Comparison of ENCODE assay signal across 22 cellular contexts in genomic region chr20:54431545-54431944, GRCh38. TPM values are rescaled to one million over a fixed set of nuclear protein-coding genes. Genes with fewer than 3 reads are reported as not detected.
DNase-seq lines count a peak whose midpoint lies in the region; ATAC-seq and TF ChIP-seq lines count a peak whose summit lies in the region.
"Had no signal": no experiment of that assay in that cellular context is flagged by ENCODE, and none has a peak within 500 bp of the region (broad histone marks: within the 10 kb centered on the region; RNA-seq: fewer than 3 reads in every experiment).

No MANE protein-coding gene starts in this region.

- H3K4me3 ChIP-seq in mucosa of descending colon, result no peak overlapping the region
- H3K4me3 ChIP-seq: right atrium auricular region, testis had no signal

- TF ChIP-seq CTCF in mucosa of descending colon (IDR thresholded peaks at IDR 0.05), result no peak

- no peaks in the 10 kb centered on the region for H3K9me3 ChIP-seq in mucosa of descending colon
- H3K9me3 ChIP-seq: right atrium auricular region, testis had no signal

- intact Hi-C loops in mucosa of descending colon (cut with DNase I, micrococcal nuclease), result no loop called here

- no peaks in the 10 kb centered on the region for H3K4me1 ChIP-seq in mucosa of descending colon (ENCODE audit: low read depth)
- H3K4me1 ChIP-seq: foreskin keratinocyte, right atrium auricular region, testis had no signal

- H3K36me3 ChIP-seq in mucosa of descending colon (ENCODE audit: low read depth), result no peaks in the 10 kb centered on the region
- H3K36me3 ChIP-seq: right atrium auricular region had no signal

- DNase-seq in DMS53 (lab: John Stamatoyannopoulos, UW) (peak; percentile 26), DMS53 treated with DMSO at 0.1 percent for 48 hours (lab: John Stamatoyannopoulos, UW; ENCODE audit: unreplicated experiment) (no peak), SHP77 (lab: John Stamatoyannopoulos, UW) (peak; percentile 43 to 48), fibroblast of peridontal ligament (ENCODE audit: extremely low read depth) (peak; percentile 1), stromal cell of bone marrow (ENCODE audit: low read depth) (peak; percentile 43), NCI-H82 (lab: John Stamatoyannopoulos, UW) (no peak), mucosa of descending colon (no peak)
- no peak for DNase-seq in stimulated activated CD4-positive, alpha-beta T cell treated with anti-CD3 and anti-CD28 coated beads, Interleukin-4, amount 100 ng/mL, for 24 hours
- DNase-seq: activated CD4-positive, alpha-beta T cell treated with anti-CD3 and anti-CD28 coated beads, Interleukin-2, amount 50 U/mL, for 4 hours; activated naive CD8-positive, alpha-beta T cell treated with anti-CD3 and anti-CD28 coated beads for 36 hours; activated T-cell treated with anti-CD3 and anti-CD28 coated beads, Interleukin-2, amount 50 U/mL, for 4 hours; CD4-positive, CD25-positive, alpha-beta regulatory T cell; central memory CD4-positive, alpha-beta T cell; effector memory CD4-positive, alpha-beta T cell; foreskin keratinocyte; GOT3; naive thymus-derived CD8-positive, alpha-beta T cell; NCI-H1105 treated with DMSO at 0.1 percent for 48 hours; NCI-H524; stimulated activated CD8-positive, alpha-beta memory T cell treated with anti-CD3 and anti-CD28 coated beads, Interleukin-4, amount 100 ng/mL, for 48 hours; testis had no signal

- no peak for ATAC-seq in mucosa of descending colon
- ATAC-seq: activated T-cell treated with anti-CD3 and anti-CD28 coated beads, Interleukin-2, amount 50 U/mL, for 4 hours; foreskin keratinocyte; naive thymus-derived CD8-positive, alpha-beta T cell had no signal

RNA-seq across cellular contexts. Expression of gene DOK5, which starts 43.8 kb away (rescaled TPM):
- 1 to 10 TPM in 1 of 3 donors, under 1 TPM in 2; 0.29 to 2.3 (median 0.67) TPM for total RNA-seq in mucosa of descending colon
- total RNA-seq: CD4-positive, CD25-positive, alpha-beta regulatory T cell; foreskin keratinocyte; naive thymus-derived CD8-positive, alpha-beta T cell had no signal

Comparison
In these comparisons a context has a peak if more than half of its experiments do, and no peak if none do; other contexts are left out.
1. DNase-seq: peak in DMS53 (single experiment), SHP77 (2 of 2), fibroblast of peridontal ligament (single experiment) and stromal cell of bone marrow (single experiment); none in DMS53 treated with DMSO at 0.1 percent for 48 hours (single experiment), stimulated activated CD4-positive, alpha-beta T cell treated with anti-CD3 and anti-CD28 coated beads, Interleukin-4, amount 100 ng/mL, for 24 hours (single experiment), NCI-H82 (single experiment) and mucosa of descending colon (0 of 3).